Comparison of ENCODE assay signal across 15 cellular contexts in genomic region chr17:38918129-38918913, GRCh38. TPM values are rescaled to one million over a fixed set of nuclear protein-coding genes. Genes with fewer than 3 reads are reported as not detected.
DNase-seq lines count a peak whose midpoint lies in the region; ATAC-seq, FAIRE-seq and TF ChIP-seq lines count a peak whose summit lies in the region.
"Had no signal": no experiment of that assay in that cellular context is flagged by ENCODE, and none has a peak within 500 bp of the region (broad histone marks: within the 10 kb centered on the region; RNA-seq: fewer than 3 reads in every experiment).

No MANE protein-coding gene starts in this region.

- ATAC-seq in A549: no peak
- ATAC-seq in natural killer cell: no peak
- no peak for ATAC-seq in activated CD4-positive, CD25-positive, alpha-beta regulatory T cell treated with anti-CD3 and anti-CD28 coated beads, Interleukin-2, amount 50 U/mL, for 24 hours

- TF ChIP-seq RAD21 in A549 (conservative IDR thresholded peaks at IDR 0.05 in 1 of 2, IDR thresholded peaks at IDR 0.05 in 1 of 2): peak; percentile 20 to 31; a peak in 2 of 5 replicates

- peaks cover 50% of the 10 kb centered on the region for H3F3A ChIP-seq in GM23248 (ENCODE audit: insufficient read depth)

- H3K9me2 ChIP-seq in GM23248 (ENCODE audit: insufficient read depth): no peaks in the 10 kb centered on the region

- H3K79me2 ChIP-seq in GM23248 (ENCODE audit: insufficient read depth): peaks cover 39% of the 10 kb centered on the region

- CTCF ChIA-PET in A549 (lab: Yijun Ruan, JAX): interaction anchor here (1.0 to 6.3 kb wide), 7 partner anchors 10 to 235 kb away, joined by 3 to 50 read pairs (median 5); partner anchors contain the start of genes FBXO47 and LASP1
- CTCF ChIA-PET in HEK293 (lab: Yijun Ruan, JAX): interaction anchor here (0.7 to 1.5 kb wide), 3 partner anchors 44 to 46 kb away, joined by 3 to 4 read pairs (median 4); no protein-coding TSS in a partner anchor

- H3K4me1 Mint-ChIP-seq in chondrocyte (ENCODE audit: low read depth): peaks cover 68% of the 10 kb centered on the region
- peaks cover 38 to 64% of the 10 kb centered on the region in 2 donors for H3K4me1 Mint-ChIP-seq in natural killer cell

- no peak for DNase-seq in A549 (ENCODE audit: low read depth in 1 of 2, low spot score in 1 of 2)
- peak; percentile 80 for DNase-seq in chondrocyte (ENCODE audit: low spot score)
- no peak for DNase-seq in natural killer cell
- no peak for DNase-seq in vagina (ENCODE audit: extremely low spot score in 2 of 2)
- DNase-seq in SIG-M5 (lab: John Stamatoyannopoulos, UW): no peak
- DNase-seq in GM23248: no peak
- DNase-seq: activated CD4-positive, alpha-beta T cell treated with anti-CD3 and anti-CD28 coated beads for 1 hour; BE2C; cerebellar nuclear complex; NCI-H2171; stimulated activated CD4-positive, alpha-beta T cell treated with anti-CD3 and anti-CD28 coated beads, Interleukin-1b, Interleukin-23, amount 100 ng/mL, for 48 hours had no signal

- TF ChIP-seq CTCF in A549 (IDR thresholded peaks at IDR 0.05) (peak; percentile 29), HEK293 (tag by site-specific recombination; IDR thresholded peaks at IDR 0.05) (no peak), chondrocyte (IDR thresholded peaks at IDR 0.05) (peak; percentile 15), natural killer cell (IDR thresholded peaks at IDR 0.05) (no peak), vagina (IDR thresholded peaks at IDR 0.05) (no peak)

- H3K9me3 ChIP-seq in A549 (no peaks in the 10 kb centered on the region), HEK293 (ENCODE audit: control insufficient read depth, insufficient read depth, low read depth, low read length) (no peaks in the 10 kb centered on the region), vagina (no peaks in the 10 kb centered on the region), GM23248 (ENCODE audit: low read depth) (no peaks in the 10 kb centered on the region)
- H3K9me3 ChIP-seq: BE2C had no signal

- 90% methylated on average over 37 of the region's 37 CpGs for WGBS in A549 (ENCODE audit: missing lambda C conversion rate)
- 84 to 87% methylated on average over 37 of the region's 37 CpGs for WGBS in GM23248 (ENCODE audit: low coverage in 1 of 2, low lambda C conversion rate in 2 of 2, missing lambda C conversion rate in 2 of 2), 2 experiments

- no peaks in the 10 kb centered on the region for H3K27me3 Mint-ChIP-seq in chondrocyte (ENCODE audit: low read depth)
- H3K27me3 Mint-ChIP-seq in natural killer cell (ENCODE audit: low read depth in 2 of 2): no peaks in the 10 kb centered on the region
- H3K27me3 Mint-ChIP-seq: memory B cell had no signal

- peaks cover 28% of the 10 kb centered on the region for H3K4me1 ChIP-seq in A549
- no peaks in the 10 kb centered on the region; the same call in 1 of the 2 replicates for H3K4me1 ChIP-seq in HEK293 (ENCODE audit: control insufficient read depth, insufficient read depth, low read length)
- peaks cover 9% of the 10 kb centered on the region for H3K4me1 ChIP-seq in vagina
- no peaks in the 10 kb centered on the region for H3K4me1 ChIP-seq in GM23248 (ENCODE audit: insufficient read depth)

- intact Hi-C loops in natural killer cell (cut with micrococcal nuclease) (no loop called here), vagina (cut with DNase I) (no loop called here)

- H3K36me3 ChIP-seq in HEK293 (ENCODE audit: control insufficient read depth in 2 of 2, insufficient read depth in 1 of 2, low read length in 2 of 2): peaks cover 0 to 50% of the 10 kb centered on the region in 2 experiments; a peak in 2 of 3 replicates
- H3K36me3 ChIP-seq in vagina: peaks cover 0 to 63% of the 10 kb centered on the region in 2 donors
- peaks cover 53% of the 10 kb centered on the region for H3K36me3 ChIP-seq in GM23248 (ENCODE audit: low read depth)

- no peak overlapping the region for H3K4me3 ChIP-seq in A549
- H3K4me3 ChIP-seq in HEK293 (ENCODE audit: low read depth, low read length): no peak overlapping the region
- no peak overlapping the region for H3K4me3 ChIP-seq in vagina
- no peak overlapping the region for H3K4me3 ChIP-seq in GM23248

- H3K4me2 ChIP-seq in A549: no peak overlapping the region
- no peak overlapping the region for H3K4me2 ChIP-seq in GM23248 (ENCODE audit: unreplicated experiment)

- H3K27ac Mint-ChIP-seq in chondrocyte (ENCODE audit: unreplicated experiment) (peak overlapping the region; percentile 58), natural killer cell (peak overlapping the region; percentile 48 to 58)
- H3K27ac Mint-ChIP-seq: memory B cell had no signal

- no peak overlapping the region for H3K9ac ChIP-seq in GM23248

- TF ChIP-seq EP300 in A549 (IDR thresholded peaks at IDR 0.05): no peak

- H3K4me3 Mint-ChIP-seq in chondrocyte (ENCODE audit: unreplicated experiment): no peak overlapping the region
- no peak overlapping the region for H3K4me3 Mint-ChIP-seq in natural killer cell
- H3K4me3 Mint-ChIP-seq: memory B cell had no signal

- no peak for TF ChIP-seq POLR2A in A549 (IDR thresholded peaks at IDR 0.05; ENCODE audit: low read length)
- no peak for TF ChIP-seq POLR2A in vagina (IDR thresholded peaks at IDR 0.05)

- no peaks in the 10 kb centered on the region for H3K9me3 Mint-ChIP-seq in chondrocyte (ENCODE audit: low read depth)
- H3K9me3 Mint-ChIP-seq in natural killer cell: no peaks in the 10 kb centered on the region
- H3K9me3 Mint-ChIP-seq: memory B cell had no signal

- in situ Hi-C loops in GM23248 (cut with MboI): no loop called here

- H3K27ac ChIP-seq in A549 (no peak overlapping the region), HEK293 (ENCODE audit: extremely low read depth, low read depth, low read length) (no peak overlapping the region), vagina (no peak overlapping the region), GM23248 (no peak overlapping the region)

- H2AFZ ChIP-seq in GM23248: no peak overlapping the region

- FAIRE-seq in A549 (lab: Jason Lieb, UNC): no peak

- H3K27me3 ChIP-seq in vagina: no peaks in the 10 kb centered on the region
- no peaks in the 10 kb centered on the region for H3K27me3 ChIP-seq in GM23248 (replicated peaks; ENCODE audit: insufficient read depth)
- H3K27me3 ChIP-seq: BE2C had no signal

- H3K36me3 Mint-ChIP-seq in chondrocyte (ENCODE audit: low read depth) (peaks cover 51% of the 10 kb centered on the region), natural killer cell (no peaks in the 10 kb centered on the region)

- no peaks in the 10 kb centered on the region for H4K20me1 ChIP-seq in GM23248 (ENCODE audit: insufficient read depth)

- POLR2A ChIA-PET in A549 (lab: Yijun Ruan, JAX): no interaction called here
- POLR2A ChIA-PET in HEK293 (lab: Yijun Ruan, JAX): interaction anchor here (0.7 kb wide), 1 partner anchor 14 kb away, joined by 4 read pairs; no protein-coding TSS in a partner anchor

TF ChIP-seq in A549, 52 proteins besides CTCF, POLR2A, EP300 and RAD21:
- TF ChIP-seq ZFP36 (IDR thresholded peaks at IDR 0.05; ENCODE audit: borderline replicate concordance, partially characterized antibody) (no peak), ESRRA (IDR thresholded peaks at IDR 0.05; ENCODE audit: borderline replicate concordance, low read length) (no peak), NR3C1 (IDR thresholded peaks at IDR 0.05) (no peak), HOXA7 (CRISPR knock-in tag; IDR thresholded peaks at IDR 0.05) (no peak), CBX8 (IDR thresholded peaks at IDR 0.05) (no peak), RNF2 (IDR thresholded peaks at IDR 0.05; ENCODE audit: borderline replicate concordance, low read depth) (no peak), RCOR1 (IDR thresholded peaks at IDR 0.05; ENCODE audit: low read depth, low read length) (no peak), CHD4 (IDR thresholded peaks at IDR 0.05; ENCODE audit: borderline replicate concordance) (no peak)

TF ChIP-seq in HEK293, 187 proteins besides CTCF, POLR2A, EP300 and RAD21:
- TF ChIP-seq HOXD13 (CRISPR knock-in tag; IDR thresholded peaks at IDR 0.05; ENCODE audit: borderline replicate concordance): no peak
- no peak for TF ChIP-seq YY2 (tag by site-specific recombination; IDR thresholded peaks at IDR 0.05)
- no peak for TF ChIP-seq ZSCAN30 (tag by site-specific recombination; IDR thresholded peaks at IDR 0.05)
- TF ChIP-seq SP2 (tag by site-specific recombination; IDR thresholded peaks at IDR 0.05): no peak
- no peak for TF ChIP-seq ZNF423 (tag by site-specific recombination; IDR thresholded peaks at IDR 0.05)
- TF ChIP-seq ZNF600 (tag by site-specific recombination; IDR thresholded peaks at IDR 0.05): no peak
- no peak for TF ChIP-seq SP7 (tag by site-specific recombination; IDR thresholded peaks at IDR 0.05)
- TF ChIP-seq ZNF2 (tag by site-specific recombination; IDR thresholded peaks at IDR 0.05): 0 out of 2 replicates have a peak, but pooled peaks have one; percentile 26

RNA-seq across cellular contexts. Expression of gene LASP1, which starts 48.5 kb away (rescaled TPM):
- polyA plus RNA-seq in A549 (2011; rRNA removed): 145 and 152 TPM in 2 replicates
- polyA plus RNA-seq in A549 (2012; cell fraction: cytosol; rRNA removed): 201 and 252 TPM in 2 replicates
- 247 and 316 TPM in 2 replicates for polyA plus RNA-seq in A549 (2012; cell fraction: nucleus; rRNA removed)
- 281 to 312 TPM (median 287 TPM) in 3 replicates for polyA plus RNA-seq in A549 (2017; fragmentation: RNase III; extraction: RNeasy Plus Mini Kit Qiagen cat#74134 plus additional on column Dnase treatment)
- polyA minus RNA-seq in A549 (2011; rRNA and poly(A)+ RNA removed): 197 TPM in 2 replicates
- 444 to 599 TPM (median 593 TPM) in 3 replicates for total RNA-seq in chondrocyte
- 100 to 1,000 TPM; 293 to 363 (median 340) TPM for total RNA-seq in natural killer cell
- 69.0 TPM for total RNA-seq in vagina
- 207 and 250 TPM in 2 replicates for total RNA-seq in GM23248 (2014; rRNA removed; shearing (Covaris generic))
- 198 and 203 TPM in 2 replicates for polyA plus RNA-seq in GM23248 (2016; fragmentation: Nextera tagmentation; extraction: Ambion mirVana)

RNA-seq across cellular contexts. Expression of gene FBXO47, which starts 48.9 kb away (rescaled TPM):
- polyA plus RNA-seq in A549 (2011; rRNA removed) (0.04 TPM in 1 of 2 replicates, not detected in the other), A549 (2017; fragmentation: RNase III; extraction: RNeasy Plus Mini Kit Qiagen cat#74134 plus additional on column Dnase treatment) (0.04 TPM in 1 of 3 replicates, not detected in the others), GM23248 (2016; fragmentation: Nextera tagmentation; extraction: Ambion mirVana) (not detected in 2 replicates)
- polyA plus RNA-seq in A549 (2012; cell fraction: cytosol; rRNA removed): 0.01 TPM in 1 of 2 replicates, not detected in the other
- not detected in 2 replicates for polyA plus RNA-seq in A549 (2012; cell fraction: nucleus; rRNA removed)
- polyA minus RNA-seq in A549 (2011; rRNA and poly(A)+ RNA removed): not detected in 2 replicates
- total RNA-seq in chondrocyte (not detected in 3 replicates), natural killer cell (not detected), vagina (not detected)
- under 0.01 TPM in 1 of 2 replicates, not detected in the other for total RNA-seq in GM23248 (2014; rRNA removed; shearing (Covaris generic))
- total RNA-seq: MCF 10A had no signal

Comparison
In these comparisons a context has a peak if more than half of its experiments do, and no peak if none do; other contexts are left out.
1. CTCF ChIP-seq: peak in A549 (single experiment) and chondrocyte (single experiment); none in HEK293 (single experiment), natural killer cell (single experiment) and vagina (0 of 3).
2. Of the 5 proteins assayed by ChIP-seq in both HEK293 and A549: peak only in HEK293: none; only in A549: CTCF; in both: none; in neither: 4.